Comparison of ENCODE assay signal across 15 cellular contexts in the genomic region with DNA sequence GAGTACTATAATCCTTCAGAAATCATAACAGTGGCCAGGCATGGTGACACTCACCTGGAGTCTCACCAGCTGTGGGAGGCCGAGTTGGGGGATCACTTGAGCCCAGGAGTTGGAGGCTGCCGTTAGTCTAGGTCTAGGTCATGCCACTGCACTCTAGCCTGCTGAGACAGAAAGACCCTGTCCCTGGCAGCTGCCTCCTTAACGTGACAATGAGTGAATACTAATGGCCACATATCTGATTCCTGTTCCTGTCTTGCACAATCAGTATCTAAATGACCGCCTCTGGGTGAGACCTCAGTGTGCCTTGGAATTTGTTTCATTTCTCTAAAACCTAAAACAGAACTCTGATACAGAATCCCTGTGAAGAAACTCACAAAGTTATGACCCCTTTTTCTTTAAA.
"Had no signal": no experiment of that assay in that cellular context is flagged by ENCODE, and none has a peak within 500 bp of the region (broad histone marks: within the 10 kb centered on the region; RNA-seq: fewer than 3 reads in every experiment).

No MANE protein-coding gene starts in this region.

- DNase-seq: activated B cell treated with CpG ODN at 0.5 μM for 24 hours; activated CD4-positive, alpha-beta T cell treated with anti-CD3 and anti-CD28 coated beads for 48 hours; activated CD8-positive, alpha-beta T cell treated with anti-CD3 and anti-CD28 coated beads for 36 hours; activated effector memory CD4-positive, alpha-beta T cell treated with Interleukin-2 at 50 U/mL for 16 hours; activated T-cell treated with anti-CD3 and anti-CD28 coated beads, Interleukin-2, amount 50 U/mL, for 4 hours; hippocampal formation; kidney; left ventricle myocardium inferior; mesendoderm; nucleus accumbens; stimulated activated CD4-positive, alpha-beta T cell treated with anti-CD3 and anti-CD28 coated beads, Interleukin-1b, Interleukin-23, amount 100 ng/mL, for 48 hours; stimulated activated naive CD8-positive, alpha-beta T cell treated with anti-CD3 and anti-CD28 coated beads, Interleukin-15, amount 100 ng/mL, for 72 hours; T-helper 2 cell had no signal

- H3K27me3 ChIP-seq: cardiac muscle cell, esophagus muscularis mucosa had no signal

- ATAC-seq: activated CD8-positive, alpha-beta T cell treated with anti-CD3 and anti-CD28 coated beads for 36 hours; activated T-cell treated with anti-CD3 and anti-CD28 coated beads, Interleukin-2, amount 50 U/mL, for 4 hours; stimulated activated naive CD8-positive, alpha-beta T cell treated with anti-CD3 and anti-CD28 coated beads, Interleukin-15, amount 100 ng/mL, for 72 hours had no signal

- H3K4me1 ChIP-seq: esophagus muscularis mucosa, left ventricle myocardium inferior had no signal

- H3K36me3 ChIP-seq: cardiac muscle cell, esophagus muscularis mucosa, left ventricle myocardium inferior had no signal

- H3K9me3 ChIP-seq: esophagus muscularis mucosa, left ventricle myocardium inferior had no signal

- H3K4me3 ChIP-seq: cardiac muscle cell, esophagus muscularis mucosa, left ventricle myocardium inferior had no signal

- H3K27ac ChIP-seq: cardiac muscle cell, esophagus muscularis mucosa, left ventricle myocardium inferior had no signal
